1 cellular context compared by ENCODE assay signal in genomic region chr5:69451941-69452652, GRCh38.
TF ChIP-seq lines count a peak whose summit lies in the region.

No MANE protein-coding gene starts in this region.

TF ChIP-seq in HepG2, 621 proteins besides CTCF, POLR2A, EP300 and RAD21 (continues in another document):
- TF ChIP-seq ARID5B (CRISPR knock-in tag; IDR thresholded peaks at IDR 0.05) (peak; percentile 82), REL (CRISPR knock-in tag; conservative IDR thresholded peaks at IDR 0.05) (no peak), ZNF615 (CRISPR knock-in tag; IDR thresholded peaks at IDR 0.05; ENCODE audit: borderline replicate concordance) (no peak), YY1 (IDR thresholded peaks at IDR 0.05; ENCODE audit: insufficient read depth, insufficient replicate concordance, low read depth, low read length) (no peak), KAT8 (CRISPR knock-in tag; IDR thresholded peaks at IDR 0.05) (peak; percentile 34; the same call in 1 of the 2 replicates), SIX4 (CRISPR knock-in tag; IDR thresholded peaks at IDR 0.05) (peak; percentile 25; the same call in 1 of the 2 replicates), ZNF543 (CRISPR knock-in tag; IDR thresholded peaks at IDR 0.05) (no peak), ZNF251 (CRISPR knock-in tag; IDR thresholded peaks at IDR 0.05) (no peak), SNAPC2 (CRISPR knock-in tag; IDR thresholded peaks at IDR 0.05) (0 out of 2 replicates have a peak, but pooled peaks have one; percentile 28), FOXO1 (CRISPR knock-in tag; IDR thresholded peaks at IDR 0.05) (peak; percentile 33; the same call in 1 of the 2 replicates), PAF1 (CRISPR knock-in tag; IDR thresholded peaks at IDR 0.05) (no peak), HNF4G (IDR thresholded peaks at IDR 0.05; ENCODE audit: borderline replicate concordance, low read depth, low read length) (peak; percentile 90), HNF4G (CRISPR knock-in tag; IDR thresholded peaks at IDR 0.05; ENCODE audit: borderline replicate concordance, low read depth) (no peak), MIER3 (CRISPR knock-in tag; IDR thresholded peaks at IDR 0.05; ENCODE audit: borderline replicate concordance) (peak; percentile 50; the same call in 1 of the 2 replicates), NR2F2 (IDR thresholded peaks at IDR 0.05; ENCODE audit: borderline replicate concordance, low read depth) (peak; percentile 57; the same call in 1 of the 2 replicates), FOXA1 (IDR thresholded peaks at IDR 0.05) (no peak), FOXA1 (CRISPR knock-in tag; IDR thresholded peaks at IDR 0.05) (peak; percentile 78), KDM3A (CRISPR knock-in tag; IDR thresholded peaks at IDR 0.05; ENCODE audit: low read depth) (no peak), ZBTB43 (CRISPR knock-in tag; conservative IDR thresholded peaks at IDR 0.05) (no peak), ELF3 (CRISPR knock-in tag; IDR thresholded peaks at IDR 0.05) (peak; percentile 72), CREB3 (CRISPR knock-in tag; IDR thresholded peaks at IDR 0.05) (no peak), TOPORS (CRISPR knock-in tag; IDR thresholded peaks at IDR 0.05) (no peak), DPF2 (CRISPR knock-in tag; IDR thresholded peaks at IDR 0.05; ENCODE audit: borderline replicate concordance, low read depth) (peak; percentile 24; the same call in 1 of the 2 replicates), AHDC1 (CRISPR knock-in tag; IDR thresholded peaks at IDR 0.05; ENCODE audit: borderline replicate concordance) (peak; percentile 83; the same call in 1 of the 2 replicates), ZNF558 (CRISPR knock-in tag; IDR thresholded peaks at IDR 0.05; ENCODE audit: borderline replicate concordance) (no peak), TFE3 (CRISPR knock-in tag; IDR thresholded peaks at IDR 0.05) (peak; percentile 46; the same call in 1 of the 2 replicates), TARDBP (CRISPR knock-in tag; IDR thresholded peaks at IDR 0.05) (peak; percentile 56), CEBPG (CRISPR knock-in tag; IDR thresholded peaks at IDR 0.05) (peak; percentile 76), HNF4A (CRISPR knock-in tag; IDR thresholded peaks at IDR 0.05) (peak; percentile 86), ZBTB2 (CRISPR knock-in tag; IDR thresholded peaks at IDR 0.05; ENCODE audit: low read depth) (no peak), ZNF276 (CRISPR knock-in tag; IDR thresholded peaks at IDR 0.05; ENCODE audit: low read depth) (no peak), ZNF710 (CRISPR knock-in tag; IDR thresholded peaks at IDR 0.05; ENCODE audit: borderline replicate concordance) (peak; percentile 77; the same call in 1 of the 2 replicates), MIXL1 (CRISPR knock-in tag; IDR thresholded peaks at IDR 0.05) (peak; percentile 75), ZNF496 (CRISPR knock-in tag; IDR thresholded peaks at IDR 0.05; ENCODE audit: insufficient replicate concordance) (no peak), KDM5A (IDR thresholded peaks at IDR 0.05; ENCODE audit: borderline replicate concordance, low read length) (peak; percentile 31; the same call in 1 of the 2 replicates), MED1 (CRISPR knock-in tag; IDR thresholded peaks at IDR 0.05) (peak; percentile 49; the same call in 1 of the 2 replicates), SOX6 (IDR thresholded peaks at IDR 0.05) (no peak), SOX6 (CRISPR knock-in tag; IDR thresholded peaks at IDR 0.05) (peak; percentile 51; the same call in 1 of the 2 replicates), SOX5 (CRISPR knock-in tag; IDR thresholded peaks at IDR 0.05; ENCODE audit: borderline replicate concordance) (peak; percentile 57; the same call in 1 of the 2 replicates)
